Comparison of ENCODE assay signal across 23 cellular contexts in the genomic region with DNA sequence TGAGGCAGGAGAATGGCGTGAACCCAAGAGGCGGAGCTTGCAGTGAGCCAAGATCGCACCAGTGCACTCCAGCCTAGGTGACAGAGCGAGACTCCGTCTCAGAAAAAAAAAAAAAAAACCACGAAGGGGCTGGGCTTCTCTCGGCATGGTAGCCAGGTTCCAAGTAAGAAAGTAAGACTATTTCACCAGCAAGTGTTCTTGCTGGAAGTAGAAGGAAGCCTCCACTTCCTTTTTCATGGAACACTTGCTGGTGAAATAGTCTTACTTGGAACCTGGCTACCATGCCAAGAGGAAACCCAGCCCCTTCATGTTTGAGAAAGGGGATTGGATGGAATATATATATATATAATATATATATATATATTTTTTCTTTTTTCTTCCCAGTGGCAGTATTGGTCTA. TPM values are rescaled to one million over a fixed set of nuclear protein-coding genes. Genes with fewer than 3 reads are reported as not detected.
A peak's percentile ranks its signal among the peaks of the same experiment; 100 is the strongest.
DNase-seq lines count a peak whose midpoint lies in the region; ATAC-seq, FAIRE-seq and TF ChIP-seq lines count a peak whose summit lies in the region.
"Had no signal": no experiment of that assay in that cellular context is flagged by ENCODE, and none has a peak within 500 bp of the region (broad histone marks: within the 10 kb centered on the region; RNA-seq: fewer than 3 reads in every experiment).

No MANE protein-coding gene starts in this region.

- H3K9ac ChIP-seq in K562 (ENCODE audit: insufficient read depth in 1 of 2, low read depth in 2 of 2, low read length in 2 of 2) (no peak overlapping the region), mammary epithelial cell (ENCODE audit: insufficient read depth, low read length) (no peak overlapping the region)

- no peak for ATAC-seq in Right ventricle myocardium inferior
- no peak for ATAC-seq in K562
- peak in 1 of 2 donors; percentile 18 for ATAC-seq in lower lobe of right lung
- ATAC-seq in HG03457 (IDR thresholded peaks at IDR 0.05; ENCODE audit: unreplicated experiment) = no peak
- ATAC-seq: activated T-helper 17 cell treated with anti-CD3 and anti-CD28 coated beads, Interleukin-2, amount 50 U/mL, for 72 hours; left lobe of liver; stimulated activated naive B cell treated with anti-CD40 and anti-IgM and Interleukin-4, amounts not matched to agents 10 μg/mL and 1 μg/mL and 100 μg/mL, for 72 hours had no signal

- WGBS in K562 (ENCODE audit: insufficient coverage, low coverage, missing lambda C conversion rate) = 8% methylated on average over 4 of the region's 7 CpGs
- WGBS in mammary epithelial cell (ENCODE audit: low coverage, missing lambda C conversion rate) = 100% methylated on average over 2 of the region's 7 CpGs

- no peaks in the 10 kb centered on the region for H3K9me1 ChIP-seq in K562 (ENCODE audit: control insufficient read depth, insufficient read depth, low read length)

- dilution Hi-C loops in mammary epithelial cell (cut with HindIII; ENCODE audit: low sequenced_read_pairs) = loop anchor here (25.0 kb wide), 1 partner anchor 255 kb away; no protein-coding TSS in a partner anchor

- H3K36me3 ChIP-seq in left ventricle myocardium inferior (no peaks in the 10 kb centered on the region), K562 (ENCODE audit: control insufficient read depth, insufficient read depth, low read length) (no peaks in the 10 kb centered on the region), lower lobe of right lung (no peaks in the 10 kb centered on the region), mammary epithelial cell (ENCODE audit: insufficient read depth, low read length) (no peaks in the 10 kb centered on the region)
- H3K36me3 ChIP-seq: adrenal gland had no signal

- H3K27me3 ChIP-seq in left ventricle myocardium inferior (ENCODE audit: low read depth) (no peaks in the 10 kb centered on the region), K562 (ENCODE audit: control insufficient read depth in 2 of 2, insufficient read depth in 2 of 2, low read length in 2 of 2) (no peaks in the 10 kb centered on the region; a peak in 1 of 5 replicates), lower lobe of right lung (ENCODE audit: low read depth) (no peaks in the 10 kb centered on the region), mammary epithelial cell (ENCODE audit: insufficient read depth, low read length) (no peaks in the 10 kb centered on the region)
- H3K27me3 ChIP-seq: adrenal gland had no signal

- H3K4me2 ChIP-seq in K562 (ENCODE audit: insufficient read depth, low read length) (no peak overlapping the region), mammary epithelial cell (ENCODE audit: insufficient read depth, low read depth, low read length) (no peak overlapping the region)

- POLR2A ChIA-PET in K562 (lab: Yijun Ruan, JAX) = interaction anchor here (0.9 to 1.2 kb wide), 2 partner anchors 11 to 252 kb away, joined by 3 to 5 read pairs; no protein-coding TSS in a partner anchor

- no peaks in the 10 kb centered on the region for H3K9me3 ChIP-seq in left ventricle myocardium inferior (replicated peaks)
- H3K9me3 ChIP-seq in K562 (replicated peaks; ENCODE audit: control insufficient read depth, insufficient read depth, low read depth, low read length) = no peaks in the 10 kb centered on the region
- H3K9me3 ChIP-seq in lower lobe of right lung = no peaks in the 10 kb centered on the region
- H3K9me3 ChIP-seq in mammary epithelial cell (replicated peaks; ENCODE audit: insufficient read depth, low read length) = no peaks in the 10 kb centered on the region
- H3K9me3 ChIP-seq: adrenal gland had no signal

- H4K20me1 ChIP-seq in K562 (replicated peaks; ENCODE audit: control insufficient read depth, insufficient read depth, low read length) (no peaks in the 10 kb centered on the region), mammary epithelial cell (ENCODE audit: insufficient read depth, low read length) (no peaks in the 10 kb centered on the region)

- H2AFZ ChIP-seq in K562 (ENCODE audit: low read depth, low read length) = 0 out of 2 replicates have a peak overlapping the region, but pooled peaks have one; percentile 40
- H2AFZ ChIP-seq in mammary epithelial cell (ENCODE audit: low read depth, low read length) = no peak overlapping the region

- no peak for FAIRE-seq in K562 (lab: Jason Lieb, UNC)
- FAIRE-seq: GM12892, urothelium cell line had no signal

- no peaks in the 10 kb centered on the region for H3K79me2 ChIP-seq in K562 (ENCODE audit: control insufficient read depth, insufficient read depth, low read length)
- no peaks in the 10 kb centered on the region for H3K79me2 ChIP-seq in mammary epithelial cell (ENCODE audit: insufficient read depth, low read length)

- in situ Hi-C loops in K562 (cut with MboI) = loop anchor here (25.0 kb wide), 1 partner anchor 1645 kb away; a partner anchor contains a TSS
- in situ Hi-C loops in mammary epithelial cell (cut with MboI; ENCODE audit: low sequenced_read_pairs in 2 of 2) = loop anchor here in 1 of 2 donors (10.0 kb wide), 1 partner anchor 72 kb away; no protein-coding TSS in a partner anchor

- peak overlapping the region; percentile 50 for H3K4me3 ChIP-seq in left ventricle myocardium inferior
- H3K4me3 ChIP-seq in K562 = no peak overlapping the region
- peak overlapping the region; percentile 11 for H3K4me3 ChIP-seq in lower lobe of right lung
- no peak overlapping the region for H3K4me3 ChIP-seq in mammary epithelial cell (replicated peaks in 1 of 3; ENCODE audit: insufficient read depth in 1 of 3, low read depth in 2 of 3, low read length in 3 of 3)
- H3K4me3 ChIP-seq: adrenal gland had no signal

- CTCF ChIA-PET in K562 (lab: Yijun Ruan, JAX; ENCODE audit: low intra/inter-chr PET ratio) = no interaction called here
- CTCF ChIA-PET in mammary epithelial cell (lab: Charles Lee; ENCODE audit: low non-redundant PET) = no interaction called here

- DNase-seq in left ventricle myocardium inferior (no peak), Right ventricle myocardium inferior (ENCODE audit: missing footprints) (no peak), K562 (ENCODE audit: extremely low read depth in 1 of 4, low spot score in 3 of 4) (no peak), lower lobe of right lung (no peak), mammary epithelial cell (no peak), cerebellar nuclear complex (lab: John Stamatoyannopoulos, UW) (no peak)
- DNase-seq: activated CD4-positive, alpha-beta memory T cell treated with anti-CD3 and anti-CD28 coated beads for 36 hours; activated CD4-positive, alpha-beta T cell treated with anti-CD3 and anti-CD28 coated beads for 1 hour; activated naive CD4-positive, alpha-beta T cell treated with anti-CD3 and anti-CD28 coated beads, Interleukin-2, amount 10 ng/mL, durations not matched to agents 7 days and 5 days; H9; immature natural killer cell; Karpas-422; midbrain; naive B cell; NCI-H1436 treated with DMSO at 0.1 percent for 48 hours; stimulated activated naive B cell treated with anti-CD40 and anti-IgM and Interleukin-4, amounts not matched to agents 10 μg/mL and 1 μg/mL and 100 μg/mL, for 72 hours had no signal

- no peak for TF ChIP-seq RAD21 in K562 (CRISPR knock-in tag; conservative IDR thresholded peaks at IDR 0.05 in 1 of 2, IDR thresholded peaks at IDR 0.05 in 1 of 2)

- BruUV-seq in K562 (replicated peaks; lab: Mats Ljungman, UMichigan) = no TSS peak
- BruUV-seq in mammary epithelial cell (replicated peaks; lab: Mats Ljungman, UMichigan) = no TSS peak

- TF ChIP-seq POLR2A in K562 (conservative IDR thresholded peaks at IDR 0.05) = no peak

- peaks cover 74% of the 10 kb centered on the region for H3K4me1 ChIP-seq in left ventricle myocardium inferior
- H3K4me1 ChIP-seq in K562 (replicated peaks in 1 of 2; ENCODE audit: control insufficient read depth in 2 of 2, insufficient read depth in 2 of 2, low read length in 2 of 2) = peaks cover 3 to 11% of the 10 kb centered on the region in 2 experiments; a peak in 3 of 5 replicates
- H3K4me1 ChIP-seq in lower lobe of right lung = peaks cover 66% of the 10 kb centered on the region
- peaks cover 14% of the 10 kb centered on the region for H3K4me1 ChIP-seq in mammary epithelial cell (ENCODE audit: insufficient read depth, low read length)

- no peak for TF ChIP-seq EP300 in K562 (IDR thresholded peaks at IDR 0.05; ENCODE audit: low read length)

- H3K27ac ChIP-seq in left ventricle myocardium inferior (replicated peaks) = peak overlapping the region; percentile 88
- H3K27ac ChIP-seq in K562 (ENCODE audit: extremely low read depth, low read depth, low read length) = no peak overlapping the region
- H3K27ac ChIP-seq in lower lobe of right lung = no peak overlapping the region
- H3K27ac ChIP-seq in mammary epithelial cell (ENCODE audit: insufficient read depth, low read depth, low read length) = no peak overlapping the region
- H3K27ac ChIP-seq: adrenal gland, HL-60 had no signal

- intact Hi-C loops in left ventricle myocardium inferior (cut with micrococcal nuclease) = loop anchor here (10.0 kb wide), 1 partner anchor 232 kb away; a partner anchor contains a TSS
- intact Hi-C loops in Right ventricle myocardium inferior (cut with DNase I) = no loop called here
- intact Hi-C loops in K562 (cut with micrococcal nuclease) = no loop called here
- intact Hi-C loops in lower lobe of right lung (cut with DNase I) = no loop called here
- intact Hi-C loops in mammary epithelial cell (cut with micrococcal nuclease) = no loop called here

- TF ChIP-seq CTCF in left ventricle myocardium inferior (IDR thresholded peaks at IDR 0.05; ENCODE audit: borderline replicate concordance) (no peak), K562 (IDR thresholded peaks at IDR 0.05 in 2 of 3, conservative IDR thresholded peaks at IDR 0.05 in 1 of 3; ENCODE audit: insufficient read depth in 2 of 3, low read depth in 1 of 3, low read length in 3 of 3) (no peak), lower lobe of right lung (IDR thresholded peaks at IDR 0.05) (no peak), mammary epithelial cell (conservative IDR thresholded peaks at IDR 0.05 in 1 of 2, IDR thresholded peaks at IDR 0.05 in 1 of 2; ENCODE audit: extremely low read depth in 1 of 2, insufficient read depth in 1 of 2, low read depth in 1 of 2, low read length in 2 of 2) (no peak)

RNA-seq across cellular contexts. Expression of a gene that starts 7.1 kb away (rescaled TPM):
- 18.3 TPM for total RNA-seq in left ventricle myocardium inferior
- total RNA-seq in Right ventricle myocardium inferior = 23.6 TPM
- 17.8 and 43.0 TPM in 2 replicates for total RNA-seq in K562 (2011; cell fraction: chromatin; rRNA removed; ENCODE audit: low replicate concordance)
- total RNA-seq in K562 (2011; cell fraction: nucleolus; rRNA removed) = 8.0 and 10.5 TPM in 2 replicates
- total RNA-seq in K562 (2011; cell fraction: nucleoplasm; rRNA removed) = 17.3 and 17.6 TPM in 2 replicates
- total RNA-seq in K562 (2014; rRNA removed) = 5.9 and 7.4 TPM in 2 replicates
- 17.1 and 18.4 TPM in 2 replicates for total RNA-seq in K562 (2014; rRNA removed; fragmentation: Illumina TruSeq; extraction: Trizol)
- total RNA-seq in K562 (2015; rRNA removed; fragmentation: Illumina TruSeq; extraction: Trizol) = 18.6 and 20.7 TPM in 2 replicates
- 18.0 and 18.1 TPM in 2 replicates for total RNA-seq in K562 (2021)
- polyA plus RNA-seq in K562 (2011; rRNA removed) = 12.9 and 16.5 TPM in 2 replicates
- 7.5 and 14.3 TPM in 2 replicates for polyA plus RNA-seq in K562 (2011; cell fraction: cytosol; rRNA removed)
- polyA plus RNA-seq in K562 (2011; cell fraction: nucleus; rRNA removed) = 12.2 and 13.1 TPM in 2 replicates
- 8.5 and 12.2 TPM in 2 replicates for polyA plus RNA-seq in K562 (2012)
- 17.4 and 18.7 TPM in 2 replicates for polyA plus RNA-seq in K562 (2014; fragmentation: Illumina TruSeq; extraction: Trizol)
- polyA plus RNA-seq in K562 (2014; fragmentation: Nextera tagmentation; extraction: Ambion mirVana) = 1 to 10 TPM; 1.1 to 2.4 TPM
- 10.0 and 15.5 TPM in 2 replicates for polyA plus RNA-seq in K562 (2014; rRNA removed)
- 16.4 and 26.0 TPM in 2 replicates for polyA minus RNA-seq in K562 (2011; rRNA and poly(A)+ RNA removed)
- polyA minus RNA-seq in K562 (2011; cell fraction: cytosol; rRNA and poly(A)+ RNA removed) = 10.5 and 12.3 TPM in 2 replicates
- 8.1 and 14.8 TPM in 2 replicates for polyA minus RNA-seq in K562 (2011; cell fraction: nucleus; rRNA and poly(A)+ RNA removed)
- 64.9 TPM for total RNA-seq in lower lobe of right lung
- 10 to 100 TPM; 32.8 to 34.3 TPM for total RNA-seq in mammary epithelial cell
- polyA plus RNA-seq in mammary epithelial cell = 10.5 TPM
- polyA minus RNA-seq in mammary epithelial cell = 24.0 TPM

Comparison
In these comparisons a context has a peak if more than half of its experiments do, and no peak if none do; other contexts are left out.
1. H3K4me3 ChIP-seq: peak in left ventricle myocardium inferior (single experiment) and lower lobe of right lung (single experiment); none in K562 (single experiment) and mammary epithelial cell (0 of 3).